In the genomic region with DNA sequence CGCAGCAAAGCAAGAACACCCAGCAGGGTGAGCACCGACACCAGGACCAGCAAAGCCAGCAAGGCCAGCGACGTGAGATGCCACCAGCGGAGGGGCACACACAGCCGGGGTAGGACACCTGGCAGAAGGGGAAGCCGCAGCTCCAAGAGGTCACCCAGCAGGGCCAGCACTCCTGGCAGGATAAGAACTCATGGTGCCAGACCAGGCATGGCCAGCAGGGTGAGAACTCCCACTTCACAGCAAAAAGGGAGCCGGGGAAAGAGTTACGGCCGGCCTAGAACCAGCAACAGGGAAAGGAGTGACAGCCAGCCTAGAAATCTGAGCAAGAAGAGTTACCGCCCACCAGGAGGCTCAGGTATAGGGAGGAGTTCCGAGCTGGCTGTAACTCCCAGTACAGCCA, we compare ENCODE assay signal across 1 cellular context.
TF ChIP-seq lines count a peak whose summit lies in the region.

No MANE protein-coding gene starts in this region.

TF ChIP-seq in HCT116, 20 proteins besides CTCF, POLR2A, EP300 and RAD21:
- TF ChIP-seq YY1 (IDR thresholded peaks at IDR 0.05; ENCODE audit: extremely low read depth, insufficient replicate concordance, low read depth, low read length) (no peak), SRF (IDR thresholded peaks at IDR 0.05; ENCODE audit: low read depth) (no peak), SIN3A (IDR thresholded peaks at IDR 0.05; ENCODE audit: low read depth) (no peak), POLR2AphosphoS5 (IDR thresholded peaks at IDR 0.05; ENCODE audit: low read depth, low read length) (no peak)
